In the genomic region with DNA sequence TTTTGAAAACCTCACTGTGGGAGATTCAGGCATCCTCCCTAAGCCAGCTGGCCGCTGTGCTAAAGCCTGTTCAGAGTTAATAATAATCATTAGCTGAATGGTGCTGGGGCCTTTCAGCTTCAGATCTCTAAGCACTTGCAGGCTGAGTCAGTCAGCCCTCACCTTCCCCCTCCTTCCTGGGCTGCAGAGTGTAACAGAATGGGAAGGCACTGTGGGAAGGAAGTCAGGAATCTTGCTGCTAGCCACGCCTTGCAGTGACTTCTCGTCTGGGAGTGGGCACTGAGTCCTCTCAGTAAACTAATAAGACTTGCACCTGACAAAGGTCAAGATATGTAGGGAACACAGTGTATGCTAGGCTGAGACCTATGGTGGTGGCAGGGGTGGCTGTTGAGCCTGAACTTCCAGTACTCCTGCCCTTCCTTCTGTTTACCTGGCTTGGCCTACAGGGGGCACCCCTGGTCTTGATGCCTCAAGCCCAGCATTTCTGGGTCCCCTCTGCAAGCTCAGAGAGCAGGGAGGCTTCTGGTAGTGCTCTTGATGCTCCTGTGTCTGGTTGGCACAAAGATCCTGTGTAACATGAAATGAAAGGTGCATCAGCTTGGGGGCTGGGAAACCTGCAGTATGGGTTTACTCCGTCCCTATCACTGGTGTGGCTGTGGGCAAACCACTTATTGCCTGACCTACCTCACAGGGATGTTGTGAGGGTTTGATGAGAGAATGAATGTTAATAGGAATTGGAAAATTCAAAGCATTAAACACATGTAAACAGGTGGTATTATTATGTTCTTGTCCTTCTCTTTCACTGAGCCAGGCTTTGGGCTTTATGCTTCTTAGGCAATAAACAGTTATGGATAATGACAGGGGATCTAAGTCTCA, we compare ENCODE assay signal across 6 cellular contexts. TPM values are rescaled to one million over a fixed set of nuclear protein-coding genes. Genes with fewer than 3 reads are reported as not detected.
DNase-seq lines count a peak whose midpoint lies in the region; ATAC-seq and TF ChIP-seq lines count a peak whose summit lies in the region.

No MANE protein-coding gene starts in this region.

- H3K27me3 ChIP-seq in heart left ventricle: no peaks in the 10 kb centered on the region

- POLR2A ChIA-PET in activated B cell treated with CpG ODN at 0.5 μM for 24 hours (lab: Charles Lee): no interaction called here

- H3K36me3 ChIP-seq in heart left ventricle: peaks cover 0 to 53% (median 31%) of the 10 kb centered on the region in 9 donors

- H3K4me1 Mint-ChIP-seq in activated B cell treated with CpG ODN at 0.5 μM for 24 hours: peaks cover 47% of the 10 kb centered on the region
- peaks cover 92% of the 10 kb centered on the region for H3K4me1 Mint-ChIP-seq in stimulated activated naive CD8-positive, alpha-beta T cell treated with anti-CD3 and anti-CD28 coated beads, Interleukin-15, Interleukin-2, amounts not matched to agents 100 ng/mL and 50 ng/mL, for 24 hours (ENCODE audit: low read depth)

- peaks cover 0 to 34% (median 6%) of the 10 kb centered on the region in 12 donors for H3K4me1 ChIP-seq in heart left ventricle

- peak overlapping the region in 1 of 12 donors; percentile 51 for H3K27ac ChIP-seq in heart left ventricle

- intact Hi-C loops in heart left ventricle (cut with DNase I) (loop anchor here in 1 of 10 donors (2.0 kb wide), 1 partner anchor 31 kb away; no protein-coding TSS in a partner anchor), Right ventricle myocardium inferior (cut with DNase I) (no loop called here), activated B cell treated with CpG ODN at 0.5 μM for 24 hours (cut with micrococcal nuclease) (no loop called here)

- peak in 1 of 4 donors; percentile 30 for ATAC-seq in heart left ventricle
- no peak for ATAC-seq in Right ventricle myocardium inferior
- ATAC-seq in activated B cell treated with CpG ODN at 0.5 μM for 24 hours (ENCODE audit: low read depth): peak; percentile 52
- no peak for ATAC-seq in GM21381 (IDR thresholded peaks at IDR 0.05; ENCODE audit: unreplicated experiment)

- H3K36me3 Mint-ChIP-seq in activated B cell treated with CpG ODN at 0.5 μM for 24 hours (ENCODE audit: low read depth): peaks cover 50% of the 10 kb centered on the region
- H3K36me3 Mint-ChIP-seq in stimulated activated naive CD8-positive, alpha-beta T cell treated with anti-CD3 and anti-CD28 coated beads, Interleukin-15, Interleukin-2, amounts not matched to agents 100 ng/mL and 50 ng/mL, for 24 hours (ENCODE audit: low read depth): peaks cover 14% of the 10 kb centered on the region

- TF ChIP-seq POLR2A in heart left ventricle (IDR thresholded peaks at IDR 0.05): no peak

- no peaks in the 10 kb centered on the region for H3K9me3 Mint-ChIP-seq in activated B cell treated with CpG ODN at 0.5 μM for 24 hours
- no peaks in the 10 kb centered on the region for H3K9me3 Mint-ChIP-seq in stimulated activated naive CD8-positive, alpha-beta T cell treated with anti-CD3 and anti-CD28 coated beads, Interleukin-15, Interleukin-2, amounts not matched to agents 100 ng/mL and 50 ng/mL, for 24 hours

- DNase-seq in heart left ventricle (no peak), Right ventricle myocardium inferior (ENCODE audit: missing footprints) (no peak), activated B cell treated with CpG ODN at 0.5 μM for 24 hours (no peak), fibroblast of the aortic adventitia (ENCODE audit: low read depth) (peak; percentile 62)

- CTCF ChIA-PET in activated B cell treated with CpG ODN at 0.5 μM for 24 hours (lab: Charles Lee): interaction anchor here (1.2 to 23.7 kb wide), 4 partner anchors 9 to 31 kb away, joined by 4 to 375 read pairs (median 7); a partner anchor contains a TSS

- TF ChIP-seq CTCF in heart left ventricle (IDR thresholded peaks at IDR 0.05) (peak in 9 of 12 donors; percentile 20 to 46 (median 39)), activated B cell treated with CpG ODN at 0.5 μM for 24 hours (IDR thresholded peaks at IDR 0.05) (no peak), fibroblast of the aortic adventitia (IDR thresholded peaks at IDR 0.05; ENCODE audit: insufficient read depth, low read length) (peak; percentile 54)

- H3K4me3 ChIP-seq in heart left ventricle: no peak overlapping the region
- no peak overlapping the region for H3K4me3 ChIP-seq in fibroblast of the aortic adventitia (ENCODE audit: low read depth, low read length)

- H3K27ac Mint-ChIP-seq in activated B cell treated with CpG ODN at 0.5 μM for 24 hours: no peak overlapping the region
- H3K27ac Mint-ChIP-seq in stimulated activated naive CD8-positive, alpha-beta T cell treated with anti-CD3 and anti-CD28 coated beads, Interleukin-15, Interleukin-2, amounts not matched to agents 100 ng/mL and 50 ng/mL, for 24 hours: peak overlapping the region; percentile 58

- no peaks in the 10 kb centered on the region for H3K27me3 Mint-ChIP-seq in activated B cell treated with CpG ODN at 0.5 μM for 24 hours
- no peaks in the 10 kb centered on the region for H3K27me3 Mint-ChIP-seq in stimulated activated naive CD8-positive, alpha-beta T cell treated with anti-CD3 and anti-CD28 coated beads, Interleukin-15, Interleukin-2, amounts not matched to agents 100 ng/mL and 50 ng/mL, for 24 hours

- H3K9me3 ChIP-seq in heart left ventricle: no peaks in the 10 kb centered on the region

- H3K4me3 Mint-ChIP-seq in activated B cell treated with CpG ODN at 0.5 μM for 24 hours: no peak overlapping the region
- no peak overlapping the region for H3K4me3 Mint-ChIP-seq in stimulated activated naive CD8-positive, alpha-beta T cell treated with anti-CD3 and anti-CD28 coated beads, Interleukin-15, Interleukin-2, amounts not matched to agents 100 ng/mL and 50 ng/mL, for 24 hours

- WGBS in heart left ventricle, 4 donors: 72 to 80% (median 75%) methylated on average over 3 to 4 of the region's 4 CpGs

RNA-seq across cellular contexts. Expression of a gene that starts 6.0 kb away (rescaled TPM):
- total RNA-seq in heart left ventricle: 1 to 10 TPM; 3.4 to 8.4 (median 5.1) TPM
- polyA plus RNA-seq in heart left ventricle: 1 to 10 TPM; 2.1 to 8.1 TPM
- total RNA-seq in Right ventricle myocardium inferior: 5.8 TPM
- total RNA-seq in activated B cell treated with CpG ODN at 0.5 μM for 24 hours: 17.1 and 18.1 TPM in 2 replicates
- 8.1 and 10.1 TPM in 2 replicates for total RNA-seq in fibroblast of the aortic adventitia (ENCODE audit: low replicate concordance)

RNA-seq across cellular contexts. Expression of a gene that starts 9.6 kb away (rescaled TPM):
- total RNA-seq in heart left ventricle (10 to 100 TPM in 8 of 9 donors, 1 to 10 TPM in 1; 9.9 to 19.1 (median 14.9) TPM), Right ventricle myocardium inferior (18.3 TPM), activated B cell treated with CpG ODN at 0.5 μM for 24 hours (0.42 and 0.53 TPM in 2 replicates), fibroblast of the aortic adventitia (ENCODE audit: low replicate concordance) (0.54 and 2.5 TPM in 2 replicates)
- polyA plus RNA-seq in heart left ventricle: 1 to 10 TPM; 4.6 to 6.2 TPM

RNA-seq across cellular contexts. Expression of a gene that starts 16.2 kb away (rescaled TPM):
- total RNA-seq in heart left ventricle (1 to 10 TPM; 1.2 to 2.8 (median 2.1) TPM), Right ventricle myocardium inferior (2.5 TPM), activated B cell treated with CpG ODN at 0.5 μM for 24 hours (7.5 and 9.0 TPM in 2 replicates), fibroblast of the aortic adventitia (ENCODE audit: low replicate concordance) (1.6 and 2.9 TPM in 2 replicates)
- polyA plus RNA-seq in heart left ventricle: 1 to 10 TPM; 2.0 to 3.8 TPM

RNA-seq across cellular contexts. Expression of a gene that starts 33.6 kb away (rescaled TPM):
- total RNA-seq in heart left ventricle: 10 to 100 TPM; 11.3 to 39.7 (median 25.4) TPM
- polyA plus RNA-seq in heart left ventricle: 10 to 100 TPM; 14.7 to 36.3 TPM
- 33.0 TPM for total RNA-seq in Right ventricle myocardium inferior
- total RNA-seq in activated B cell treated with CpG ODN at 0.5 μM for 24 hours: not detected in 2 replicates
- total RNA-seq in fibroblast of the aortic adventitia (ENCODE audit: low replicate concordance): 0.25 and 1.7 TPM in 2 replicates

RNA-seq across cellular contexts. Expression of a gene that starts 39.8 kb away (rescaled TPM):
- total RNA-seq in heart left ventricle (under 1 TPM in 6 of 9 donors, not detected in 3; 0.08 to 0.72 (median 0.21) TPM), Right ventricle myocardium inferior (not detected), activated B cell treated with CpG ODN at 0.5 μM for 24 hours (0.15 TPM in 1 of 2 replicates, not detected in the other), fibroblast of the aortic adventitia (ENCODE audit: low replicate concordance) (under 0.01 TPM in 1 of 2 replicates, not detected in the other)
- polyA plus RNA-seq in heart left ventricle: under 1 TPM in 1 of 2 donors, not detected in 1; 0.15 TPM
